In genomic region chr1:107419003-107419402, GRCh38 we compare ENCODE assay signal across 1 cellular context.
TF ChIP-seq lines count a peak whose summit lies in the region.

No MANE protein-coding gene starts in this region.

TF ChIP-seq in WTC11, 78 proteins besides CTCF, POLR2A, EP300 and RAD21 (continued from another document):
- TF ChIP-seq FOXP4 (CRISPR knock-in tag; IDR thresholded peaks at IDR 0.05), result no peak
- no peak for TF ChIP-seq NR2C2 (CRISPR knock-in tag; IDR thresholded peaks at IDR 0.05)
